In genomic region chr5:171678631-171679030, GRCh38 we compare ENCODE assay signal across 35 cellular contexts.
"Had no signal": no experiment of that assay in that cellular context is flagged by ENCODE, and none has a peak within 500 bp of the region (broad histone marks: within the 10 kb centered on the region; RNA-seq: fewer than 3 reads in every experiment).

No MANE protein-coding gene starts in this region.

- H3K9me3 Mint-ChIP-seq: activated T-cell treated with anti-CD3 and anti-CD28 coated beads, Interleukin-2, amount 50 U/mL, for 72 hours; activated T-helper 17 cell treated with anti-CD3 and anti-CD28 coated beads, Interleukin-2, amount 50 U/mL, for 72 hours; central memory CD8-positive, alpha-beta T cell; T-helper 1 cell treated with Interleukin-12 subunit alpha and Interleukin-12 subunit beta and Interleukin-4 antibody, amounts not matched to agents 30 μg/mL and 1 μg/mL, for 36 hours; T-helper 2 cell treated with Interferon-gamma antibody and Interleukin-4, amounts not matched to agents 5 μg/mL and 100 μg/mL, for 36 hours had no signal

- H3K9me3 ChIP-seq: SJCRH30 had no signal

- H3K27me3 ChIP-seq: brain microvascular endothelial cell had no signal

- H3K36me3 ChIP-seq: brain microvascular endothelial cell, SJCRH30 had no signal

- H3K27ac ChIP-seq: brain microvascular endothelial cell, SJCRH30, SK-N-MC had no signal

- H3K36me3 Mint-ChIP-seq: activated naive CD8-positive, alpha-beta T cell treated with anti-CD3 and anti-CD28 coated beads for 36 hours had no signal

- DNase-seq: activated CD4-positive, alpha-beta T cell treated with anti-CD3 and anti-CD28 coated beads for 36 hours; activated CD4-positive, alpha-beta T cell treated with anti-CD3 and anti-CD28 coated beads, Interleukin-2, amount 10 ng/mL, durations not matched to agents 7 days and 5 days; activated CD4-positive, alpha-beta T cell treated with anti-CD3 and anti-CD28 coated beads, Interleukin-2, amount 50 U/mL, for 48 hours; activated CD8-positive, alpha-beta memory T cell treated with anti-CD3 and anti-CD28 coated beads, Interleukin-2, amount 50 U/mL, for 4 hours; activated CD8-positive, alpha-beta T cell treated with anti-CD3 and anti-CD28 coated beads, Interleukin-2, amount 10 ng/mL, durations not matched to agents 7 days and 5 days; activated effector memory CD4-positive, alpha-beta T cell treated with anti-CD3 and anti-CD28 coated beads, Interleukin-2, amount 50 U/mL, for 16 hours; activated naive CD4-positive, alpha-beta T cell; activated naive CD4-positive, alpha-beta T cell treated with anti-CD3 and anti-CD28 coated beads, Interleukin-2, amount 50 U/mL, for 16 hours; activated naive CD8-positive, alpha-beta T cell treated with anti-CD3 and anti-CD28 coated beads for 36 hours; activated T-cell treated with anti-CD3 and anti-CD28 coated beads, Interleukin-2, amount 50 U/mL, for 72 hours; amniotic stem cell; aorta; brain microvascular endothelial cell; IMR-90; NCI-H1048; NCI-H1105 treated with DMSO at 0.1 percent for 48 hours; NCI-H1436; NCI-H1694; NCI-H1930; NCI-H2081 treated with DMSO at 0.1 percent for 48 hours; NCI-H446; NCI-H510A treated with DMSO at 0.1 percent for 48 hours; NCI-H526 treated with DMSO at 0.1 percent for 48 hours; NCI-H774; SHP77; SJCRH30 had no signal

- H3K4me3 Mint-ChIP-seq: activated CD4-positive, alpha-beta T cell treated with anti-CD3 and anti-CD28 coated beads for 36 hours; activated CD4-positive, alpha-beta T cell treated with anti-CD3 and anti-CD28 coated beads, Interleukin-2, amount 10 ng/mL, durations not matched to agents 7 days and 5 days; activated CD8-positive, alpha-beta T cell treated with anti-CD3 and anti-CD28 coated beads, Interleukin-2, amount 10 ng/mL, durations not matched to agents 7 days and 5 days; activated naive CD8-positive, alpha-beta T cell treated with anti-CD3 and anti-CD28 coated beads for 36 hours; activated T-cell treated with anti-CD3 and anti-CD28 coated beads, Interleukin-2, amount 50 U/mL, for 72 hours; activated T-helper 17 cell treated with anti-CD3 and anti-CD28 coated beads, Interleukin-2, amount 50 U/mL, for 72 hours; central memory CD8-positive, alpha-beta T cell; T-helper 1 cell treated with Interleukin-12 subunit alpha and Interleukin-12 subunit beta and Interleukin-4 antibody, amounts not matched to agents 30 μg/mL and 1 μg/mL, for 36 hours; T-helper 2 cell treated with Interferon-gamma antibody and Interleukin-4, amounts not matched to agents 5 μg/mL and 100 μg/mL, for 36 hours; WTC11 had no signal

- H3K27ac Mint-ChIP-seq: activated CD4-positive, alpha-beta T cell treated with anti-CD3 and anti-CD28 coated beads for 36 hours; activated CD4-positive, alpha-beta T cell treated with anti-CD3 and anti-CD28 coated beads, Interleukin-2, amount 10 ng/mL, durations not matched to agents 7 days and 5 days; activated CD8-positive, alpha-beta T cell treated with anti-CD3 and anti-CD28 coated beads, Interleukin-2, amount 10 ng/mL, durations not matched to agents 7 days and 5 days; activated naive CD8-positive, alpha-beta T cell treated with anti-CD3 and anti-CD28 coated beads for 36 hours; activated T-cell treated with anti-CD3 and anti-CD28 coated beads, Interleukin-2, amount 50 U/mL, for 72 hours; activated T-helper 17 cell treated with anti-CD3 and anti-CD28 coated beads, Interleukin-2, amount 50 U/mL, for 72 hours; T-helper 1 cell treated with Interleukin-12 subunit alpha and Interleukin-12 subunit beta and Interleukin-4 antibody, amounts not matched to agents 30 μg/mL and 1 μg/mL, for 36 hours; T-helper 2 cell treated with Interferon-gamma antibody and Interleukin-4, amounts not matched to agents 5 μg/mL and 100 μg/mL, for 36 hours; WTC11 had no signal

- H3K4me1 Mint-ChIP-seq: activated CD4-positive, alpha-beta T cell treated with anti-CD3 and anti-CD28 coated beads, Interleukin-2, amount 10 ng/mL, durations not matched to agents 7 days and 5 days; activated T-helper 17 cell treated with anti-CD3 and anti-CD28 coated beads, Interleukin-2, amount 50 U/mL, for 72 hours; central memory CD8-positive, alpha-beta T cell had no signal

- ATAC-seq: activated CD4-positive, alpha-beta T cell treated with anti-CD3 and anti-CD28 coated beads for 36 hours; activated CD4-positive, CD25-positive, alpha-beta regulatory T cell treated with anti-CD3 and anti-CD28 coated beads, Interleukin-2, amount 50 U/mL, for 24 hours; activated CD8-positive, alpha-beta T cell treated with anti-CD3 and anti-CD28 coated beads, Interleukin-2, amount 10 ng/mL, durations not matched to agents 7 days and 5 days; activated T-cell treated with anti-CD3 and anti-CD28 coated beads, Interleukin-2, amount 50 U/mL, for 72 hours; activated T-helper 17 cell treated with anti-CD3 and anti-CD28 coated beads, Interleukin-2, amount 50 U/mL, for 72 hours; K562; Panc1; WTC11 had no signal

- H3K4me3 ChIP-seq: K562, SJCRH30, SK-N-MC had no signal
